In the genomic region with DNA sequence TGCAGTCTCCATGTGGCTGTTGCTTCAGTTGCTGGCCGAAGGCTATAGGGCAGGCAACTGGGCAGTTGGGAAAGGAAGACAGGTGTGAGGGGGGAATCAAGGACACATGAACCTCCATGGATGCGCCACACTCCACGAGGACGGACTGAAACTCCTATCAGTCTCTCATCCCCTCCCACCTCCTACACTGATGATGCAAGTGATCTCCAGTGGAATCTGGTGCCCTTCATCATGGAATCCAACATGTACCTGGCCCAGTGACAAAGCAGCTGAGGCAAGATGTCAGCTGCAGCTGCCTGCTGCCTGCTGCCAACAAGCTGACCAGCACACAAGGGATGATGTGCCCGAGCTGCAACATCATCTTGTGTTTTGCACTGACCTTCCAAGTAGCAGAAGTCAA, we compare ENCODE assay signal across 33 cellular contexts.
"Had no signal": no experiment of that assay in that cellular context is flagged by ENCODE, and none has a peak within 500 bp of the region (broad histone marks: within the 10 kb centered on the region; RNA-seq: fewer than 3 reads in every experiment).

No MANE protein-coding gene starts in this region.

- H3K9me3 ChIP-seq: SJCRH30 had no signal

- H3K27me3 ChIP-seq: ascending aorta, breast epithelium, SJCRH30 had no signal

- DNase-seq: activated CD4-positive, alpha-beta memory T cell treated with anti-CD3 and anti-CD28 coated beads, Interleukin-2, amount 10 ng/mL, durations not matched to agents 7 days and 5 days; activated CD4-positive, alpha-beta T cell treated with anti-CD3 and anti-CD28 coated beads for 1 hour; activated CD4-positive, alpha-beta T cell treated with anti-CD3 and anti-CD28 coated beads for 48 hours; activated CD4-positive, CD25-positive, alpha-beta regulatory T cell; activated CD8-positive, alpha-beta memory T cell treated with anti-CD3 and anti-CD28 coated beads for 24 hours; activated CD8-positive, alpha-beta memory T cell treated with anti-CD3 and anti-CD28 coated beads, Interleukin-2, amount 10 ng/mL, durations not matched to agents 7 days and 5 days; activated CD8-positive, alpha-beta memory T cell treated with anti-CD3 and anti-CD28 coated beads, Interleukin-2, amount 50 U/mL, for 48 hours; activated effector memory CD4-positive, alpha-beta T cell treated with Interleukin-2 at 50 U/mL for 16 hours; activated naive CD4-positive, alpha-beta T cell; activated naive CD4-positive, alpha-beta T cell treated with anti-CD3 and anti-CD28 coated beads, Interleukin-2, amount 50 U/mL, for 16 hours; activated naive CD8-positive, alpha-beta T cell treated with anti-CD3 and anti-CD28 coated beads for 36 hours; activated T-cell treated with anti-CD3 and anti-CD28 coated beads, Interleukin-2, amount 50 U/mL, for 48 hours; amygdala; Kasumi-1; KG1; MM.1S; MV-4-11; NCI-H1092; NCI-H1436 treated with DMSO at 0.1 percent for 48 hours; NCI-H1694 treated with DMSO at 0.1 percent for 48 hours; NCI-H2029; NCI-H2171; NCI-H510A treated with DMSO at 0.1 percent for 48 hours; NCI-H526 treated with DMSO at 0.1 percent for 48 hours; NCI-H774; SHP77; SJCRH30; T1000; WERI-Rb-1 had no signal

- H3K36me3 ChIP-seq: ascending aorta, breast epithelium, SJCRH30, WERI-Rb-1 had no signal

- H3K4me1 ChIP-seq: ascending aorta, breast epithelium had no signal

- ATAC-seq: activated CD8-positive, alpha-beta memory T cell treated with anti-CD3 and anti-CD28 coated beads, Interleukin-2, amount 10 ng/mL, durations not matched to agents 7 days and 5 days; Panc1 had no signal

- H3K27me3 Mint-ChIP-seq: activated naive CD8-positive, alpha-beta T cell treated with anti-CD3 and anti-CD28 coated beads for 36 hours had no signal

- H3K4me3 Mint-ChIP-seq: activated CD4-positive, alpha-beta memory T cell treated with anti-CD3 and anti-CD28 coated beads, Interleukin-2, amount 10 ng/mL, durations not matched to agents 7 days and 5 days; activated CD8-positive, alpha-beta memory T cell treated with anti-CD3 and anti-CD28 coated beads, Interleukin-2, amount 10 ng/mL, durations not matched to agents 7 days and 5 days; activated naive CD8-positive, alpha-beta T cell treated with anti-CD3 and anti-CD28 coated beads for 36 hours had no signal

- H3K27ac ChIP-seq: ascending aorta, breast epithelium, SJCRH30, SK-N-MC, WERI-Rb-1 had no signal

- H3K36me3 Mint-ChIP-seq: activated CD8-positive, alpha-beta memory T cell treated with anti-CD3 and anti-CD28 coated beads, Interleukin-2, amount 10 ng/mL, durations not matched to agents 7 days and 5 days; activated naive CD8-positive, alpha-beta T cell treated with anti-CD3 and anti-CD28 coated beads for 36 hours had no signal

- H3K27ac Mint-ChIP-seq: activated CD4-positive, alpha-beta memory T cell treated with anti-CD3 and anti-CD28 coated beads, Interleukin-2, amount 10 ng/mL, durations not matched to agents 7 days and 5 days; activated CD8-positive, alpha-beta memory T cell treated with anti-CD3 and anti-CD28 coated beads, Interleukin-2, amount 10 ng/mL, durations not matched to agents 7 days and 5 days; activated naive CD8-positive, alpha-beta T cell treated with anti-CD3 and anti-CD28 coated beads for 36 hours had no signal

- H3K4me3 ChIP-seq: ascending aorta, breast epithelium, SJCRH30, SK-N-MC had no signal

- H3K4me1 Mint-ChIP-seq: activated CD4-positive, alpha-beta memory T cell treated with anti-CD3 and anti-CD28 coated beads, Interleukin-2, amount 10 ng/mL, durations not matched to agents 7 days and 5 days; activated CD8-positive, alpha-beta memory T cell treated with anti-CD3 and anti-CD28 coated beads, Interleukin-2, amount 10 ng/mL, durations not matched to agents 7 days and 5 days; activated naive CD8-positive, alpha-beta T cell treated with anti-CD3 and anti-CD28 coated beads for 36 hours had no signal
